Comparison of ENCODE assay signal across 8 cellular contexts in genomic region chr4:27684501-27685077, GRCh38.
DNase-seq lines count a peak whose midpoint lies in the region; ATAC-seq and TF ChIP-seq lines count a peak whose summit lies in the region.

No MANE protein-coding gene starts in this region.

- DNase-seq in GM04504 (ENCODE audit: low read depth) (peak; percentile 4), NCI-H82 treated with DMSO at 0.1 percent for 48 hours (lab: John Stamatoyannopoulos, UW; ENCODE audit: unreplicated experiment) (peak; percentile 37), breast epithelium (ENCODE audit: low spot score in 2 of 2) (peak; percentile 30 to 52), left kidney (ENCODE audit: low read depth, low spot score) (peak; percentile 82), uterus (peak in 1 of 2 donors; percentile 19), GDM1 (lab: John Stamatoyannopoulos, UW) (no peak)

- no peaks in the 10 kb centered on the region for H3K9me3 ChIP-seq in breast epithelium
- H3K9me3 ChIP-seq in uterus = no peaks in the 10 kb centered on the region

- intact Hi-C loops in breast epithelium (cut with DNase I; ENCODE audit: low total_unique reads) (no loop called here), uterus (cut with DNase I; ENCODE audit: low total_unique reads) (no loop called here)

- H3K4me3 ChIP-seq in breast epithelium (no peak overlapping the region), uterus (no peak overlapping the region)

- no peak for TF ChIP-seq POLR2A in breast epithelium (IDR thresholded peaks at IDR 0.05)
- no peak for TF ChIP-seq POLR2A in uterus (IDR thresholded peaks at IDR 0.05)

- H3K27me3 ChIP-seq in breast epithelium (no peaks in the 10 kb centered on the region), uterus (no peaks in the 10 kb centered on the region)

- ATAC-seq in GM21390 (IDR thresholded peaks at IDR 0.05; ENCODE audit: unreplicated experiment) (peak; percentile 99), HG03565 (IDR thresholded peaks at IDR 0.05; ENCODE audit: unreplicated experiment) (peak; percentile 94)

- H3K27ac ChIP-seq in breast epithelium (no peak overlapping the region), uterus (no peak overlapping the region)

- peak in 2 of 3 donors; percentile 53 to 60 for TF ChIP-seq CTCF in breast epithelium (IDR thresholded peaks at IDR 0.05)
- TF ChIP-seq CTCF in uterus (IDR thresholded peaks at IDR 0.05) = peak; percentile 33 to 57 (median 46)

- H3K4me1 ChIP-seq in breast epithelium = no peaks in the 10 kb centered on the region
- H3K4me1 ChIP-seq in uterus = no peaks in the 10 kb centered on the region

- H3K36me3 ChIP-seq in breast epithelium = no peaks in the 10 kb centered on the region
- H3K36me3 ChIP-seq in uterus = no peaks in the 10 kb centered on the region
